Comparison of ENCODE assay signal across 1 cellular context in genomic region chr17:17549732-17550366, GRCh38.
TF ChIP-seq lines count a peak whose summit lies in the region.

No MANE protein-coding gene starts in this region.

TF ChIP-seq in HepG2, 621 proteins besides CTCF, POLR2A, EP300 and RAD21:
- TF ChIP-seq HNRNPL (IDR thresholded peaks at IDR 0.05; ENCODE audit: low read depth, low read length) (0 out of 2 replicates have a peak, but pooled peaks have one; percentile 44), ZNF142 (CRISPR knock-in tag; IDR thresholded peaks at IDR 0.05) (no peak)
